Comparison of ENCODE assay signal across 8 cellular contexts in genomic region chr9:110047232-110047954, GRCh38.
DNase-seq lines count a peak whose midpoint lies in the region; ATAC-seq and TF ChIP-seq lines count a peak whose summit lies in the region.

No MANE protein-coding gene starts in this region.

- DNase-seq in dorsolateral prefrontal cortex (no peak), progenitor cell of endocrine pancreas (ENCODE audit: low spot score, unreplicated experiment) (no peak), cerebellar cortex (ENCODE audit: low spot score) (no peak), NCI-H1048 (lab: John Stamatoyannopoulos, UW) (no peak), NOMO-1 (lab: John Stamatoyannopoulos, UW; ENCODE audit: unreplicated experiment in 2 of 2) (no peak)

- TF ChIP-seq CTCF in dorsolateral prefrontal cortex (IDR thresholded peaks at IDR 0.05 in 54 of 56, conservative IDR thresholded peaks at IDR 0.05 in 2 of 56; ENCODE audit: low read depth in 1 of 56, partially characterized antibody in 56 of 56) (no peak), progenitor cell of endocrine pancreas (IDR thresholded peaks at IDR 0.05; ENCODE audit: unreplicated experiment) (no peak)

- H3K36me3 Mint-ChIP-seq in progenitor cell of endocrine pancreas (ENCODE audit: insufficient read depth) = no peaks in the 10 kb centered on the region

- ATAC-seq in GM21367 (IDR thresholded peaks at IDR 0.05; ENCODE audit: unreplicated experiment) = peak; percentile 18
- ATAC-seq in HG03175 (IDR thresholded peaks at IDR 0.05; ENCODE audit: unreplicated experiment) = peak; percentile 3
- ATAC-seq in HG03159 (IDR thresholded peaks at IDR 0.05; ENCODE audit: unreplicated experiment) = no peak

- peak overlapping the region in 5 of 59 donors; percentile 8 to 31 (median 14) for H3K27ac ChIP-seq in dorsolateral prefrontal cortex

- H3K4me1 Mint-ChIP-seq in progenitor cell of endocrine pancreas (ENCODE audit: low read depth) = peaks cover 12% of the 10 kb centered on the region

- H3K4me3 Mint-ChIP-seq in progenitor cell of endocrine pancreas (ENCODE audit: low read depth) = peak overlapping the region; percentile 78

- H3K9me3 Mint-ChIP-seq in progenitor cell of endocrine pancreas (ENCODE audit: low read depth) = no peaks in the 10 kb centered on the region

- peaks cover 68% of the 10 kb centered on the region for H3K27me3 Mint-ChIP-seq in progenitor cell of endocrine pancreas

- intact Hi-C loops in dorsolateral prefrontal cortex (cut with DNase I) = loop anchor here in 1 of 2 donors (5.0 kb wide), 1 partner anchor 80 kb away; no protein-coding TSS in a partner anchor

- peak overlapping the region; percentile 62 for H3K27ac Mint-ChIP-seq in progenitor cell of endocrine pancreas

- no peaks in the 10 kb centered on the region for H3K27me3 ChIP-seq in dorsolateral prefrontal cortex

- H3K4me3 ChIP-seq in dorsolateral prefrontal cortex = peak overlapping the region in 57 of 59 donors; percentile 42 to 82 (median 69)
